ENCODE assay signal across 20 cellular contexts in the genomic region with DNA sequence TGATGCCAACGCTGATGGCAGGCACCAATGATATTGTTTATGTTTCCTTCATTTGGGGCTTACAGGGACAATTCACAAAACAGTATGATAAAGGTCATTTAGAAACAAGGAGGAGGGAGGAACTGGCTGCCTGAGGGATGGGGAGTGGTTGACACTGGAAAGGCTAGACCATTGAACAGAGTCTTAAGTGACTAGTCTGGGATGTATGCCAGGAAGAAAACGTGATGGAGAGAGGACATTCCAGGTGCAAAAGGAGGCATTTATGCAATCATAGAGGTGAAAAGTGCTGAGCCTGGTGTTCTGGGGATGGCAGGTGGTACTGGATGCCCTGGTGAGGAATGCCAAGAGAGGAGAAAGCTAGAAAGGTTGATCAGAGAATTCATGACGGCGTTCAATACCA.
DNase-seq lines count a peak whose midpoint lies in the region; ATAC-seq, FAIRE-seq and TF ChIP-seq lines count a peak whose summit lies in the region.
"Had no signal": no experiment of that assay in that cellular context is flagged by ENCODE, and none has a peak within 500 bp of the region (broad histone marks: within the 10 kb centered on the region; RNA-seq: fewer than 3 reads in every experiment).

No MANE protein-coding gene starts in this region.

- WGBS in suprapubic skin = 69% methylated on average over 4 of the region's 4 CpGs

- no peak overlapping the region for H3K9ac ChIP-seq in neural progenitor cell

- no peak for TF ChIP-seq POLR2A in suprapubic skin (IDR thresholded peaks at IDR 0.05)

- no peaks in the 10 kb centered on the region for H3K27me3 Mint-ChIP-seq in neural progenitor cell (ENCODE audit: insufficient read depth, low read depth)
- H3K27me3 Mint-ChIP-seq: CD4-positive, alpha-beta T cell had no signal

- H3K9me3 Mint-ChIP-seq in neural progenitor cell = peaks cover 19% of the 10 kb centered on the region

- DNase-seq in DMS53 (lab: John Stamatoyannopoulos, UW) (peak; percentile 4), DMS53 treated with DMSO at 0.1 percent for 48 hours (lab: John Stamatoyannopoulos, UW; ENCODE audit: unreplicated experiment) (no peak), NCI-H1417 treated with DMSO at 0.1 percent for 48 hours (lab: John Stamatoyannopoulos, UW) (peak; percentile 15), bronchial epithelial cell (ENCODE audit: low read depth) (peak; percentile 53), neural progenitor cell (ENCODE audit: low spot score) (no peak), suprapubic skin (ENCODE audit: low spot score in 2 of 2) (no peak), Kasumi-1 (lab: John Stamatoyannopoulos, UW) (no peak)
- DNase-seq: BE2C; Calu3; CD4-positive, alpha-beta T cell; DND-41; NCI-H510A treated with DMSO at 0.1 percent for 48 hours; OCI-M1 had no signal

- H3K79me2 ChIP-seq in neural progenitor cell (ENCODE audit: low read depth) = no peaks in the 10 kb centered on the region

- peaks cover 18% of the 10 kb centered on the region for H3K4me1 Mint-ChIP-seq in neural progenitor cell

- H3K27ac ChIP-seq in neural progenitor cell (no peak overlapping the region), suprapubic skin (no peak overlapping the region)
- H3K27ac ChIP-seq: 22Rv1, HL-60 had no signal

- H3K27ac Mint-ChIP-seq in neural progenitor cell = no peak overlapping the region
- H3K27ac Mint-ChIP-seq: CD4-positive, alpha-beta T cell had no signal

- H3K4me1 ChIP-seq in neural progenitor cell = peaks cover 19% of the 10 kb centered on the region
- H3K4me1 ChIP-seq in suprapubic skin = peaks cover 7% of the 10 kb centered on the region
- H3K4me1 ChIP-seq: BE2C had no signal

- H3K27me3 ChIP-seq in bronchial epithelial cell (ENCODE audit: control insufficient read depth, insufficient read depth, low read length) = no peaks in the 10 kb centered on the region
- H3K27me3 ChIP-seq in neural progenitor cell = no peaks in the 10 kb centered on the region
- H3K27me3 ChIP-seq in suprapubic skin = no peaks in the 10 kb centered on the region
- H3K27me3 ChIP-seq: BE2C had no signal

- no peaks in the 10 kb centered on the region for H4K20me1 ChIP-seq in neural progenitor cell (ENCODE audit: low read depth)

- peaks cover 34% of the 10 kb centered on the region for H3F3A ChIP-seq in neural progenitor cell (ENCODE audit: low read depth)

- ATAC-seq in HG02571 (IDR thresholded peaks at IDR 0.05; ENCODE audit: unreplicated experiment) = no peak
- ATAC-seq: GM12878 had no signal

- H3K4me3 ChIP-seq in bronchial epithelial cell (ENCODE audit: low read depth, low read length) (no peak overlapping the region), neural progenitor cell (no peak overlapping the region), suprapubic skin (no peak overlapping the region)
- H3K4me3 ChIP-seq: GM12878, HAP-1 had no signal

- TF ChIP-seq CTCF in bronchial epithelial cell (IDR thresholded peaks at IDR 0.05; ENCODE audit: insufficient read depth, low read length, severe bottlenecking) (no peak), neural progenitor cell (IDR thresholded peaks at IDR 0.05) (no peak), suprapubic skin (IDR thresholded peaks at IDR 0.05) (no peak)

- H3K36me3 Mint-ChIP-seq in neural progenitor cell = peaks cover 22% of the 10 kb centered on the region

- H2AFZ ChIP-seq in neural progenitor cell (replicated peaks) = no peak overlapping the region

- H3K4me3 Mint-ChIP-seq in neural progenitor cell = peak overlapping the region; percentile 11
- H3K4me3 Mint-ChIP-seq: CD4-positive, alpha-beta T cell had no signal

- H3K36me3 ChIP-seq in bronchial epithelial cell (ENCODE audit: control insufficient read depth, insufficient read depth, low read length) (no peaks in the 10 kb centered on the region), neural progenitor cell (peaks cover 4% of the 10 kb centered on the region), suprapubic skin (peaks cover 1% of the 10 kb centered on the region)
- H3K36me3 ChIP-seq: BE2C had no signal

- no peak overlapping the region for H3K4me2 ChIP-seq in neural progenitor cell

- no peak for FAIRE-seq in bronchial epithelial cell (lab: Jason Lieb, UNC)
- FAIRE-seq: G401.6, GM12878, HTR-8/SVneo had no signal

- no peak for TF ChIP-seq EP300 in suprapubic skin (IDR thresholded peaks at IDR 0.05)

- H3K9me3 ChIP-seq in neural progenitor cell (ENCODE audit: low read depth) = no peaks in the 10 kb centered on the region
- no peaks in the 10 kb centered on the region for H3K9me3 ChIP-seq in suprapubic skin
- H3K9me3 ChIP-seq: BE2C, HAP-1 had no signal

Comparison
In these comparisons a context has a peak if more than half of its experiments do, and no peak if none do; other contexts are left out.
1. DNase-seq: peak in DMS53 (single experiment), NCI-H1417 treated with DMSO at 0.1 percent for 48 hours (single experiment) and bronchial epithelial cell (single experiment); none in DMS53 treated with DMSO at 0.1 percent for 48 hours (single experiment), neural progenitor cell (single experiment), suprapubic skin (0 of 2) and Kasumi-1 (0 of 2).